Comparison of ENCODE assay signal across 31 cellular contexts in genomic region chr21:15515908-15516307, GRCh38.
"Had no signal": no experiment of that assay in that cellular context is flagged by ENCODE, and none has a peak within 500 bp of the region (broad histone marks: within the 10 kb centered on the region; RNA-seq: fewer than 3 reads in every experiment).

No MANE protein-coding gene starts in this region.

- H3K27ac ChIP-seq: ascending aorta, brain microvascular endothelial cell, epithelial cell of prostate, esophagus squamous epithelium had no signal

- DNase-seq: activated CD4-positive, alpha-beta memory T cell treated with anti-CD3 and anti-CD28 coated beads, Interleukin-2, amount 10 ng/mL, durations not matched to agents 7 days and 5 days; activated CD4-positive, alpha-beta T cell treated with anti-CD3 and anti-CD28 coated beads for 36 hours; activated CD4-positive, alpha-beta T cell treated with anti-CD3 and anti-CD28 coated beads, Interleukin-2, amount 10 ng/mL, durations not matched to agents 7 days and 5 days; activated CD4-positive, alpha-beta T cell treated with anti-CD3 and anti-CD28 coated beads, Interleukin-2, amount 50 U/mL, for 4 hours; activated CD4-positive, CD25-positive, alpha-beta regulatory T cell; activated CD4-positive, CD25-positive, alpha-beta regulatory T cell treated with anti-CD3 and anti-CD28 coated beads, Interleukin-2, amount 50 U/mL, for 72 hours; activated CD8-positive, alpha-beta memory T cell treated with anti-CD3 and anti-CD28 coated beads, Interleukin-2, amount 50 U/mL, for 48 hours; activated gamma-delta T cell; activated naive CD4-positive, alpha-beta T cell; activated naive CD4-positive, alpha-beta T cell treated with anti-CD3 and anti-CD28 coated beads, Interleukin-2, amount 10 ng/mL, durations not matched to agents 7 days and 5 days; activated naive CD8-positive, alpha-beta T cell treated with anti-CD3 and anti-CD28 coated beads, Interleukin-2, amount 10 ng/mL, durations not matched to agents 7 days and 5 days; activated T-cell treated with anti-CD3 and anti-CD28 coated beads for 4 hours; activated T-cell treated with anti-CD3 and anti-CD28 coated beads, Interleukin-2, amount 50 U/mL, for 24 hours; activated T-cell treated with anti-CD3 and anti-CD28 coated beads, Interleukin-2, amount 50 U/mL, for 72 hours; brain microvascular endothelial cell; cortex of kidney; dermis blood vessel endothelial cell; effector CD4-positive, alpha-beta T cell; effector memory CD8-positive, alpha-beta T cell; esophagus squamous epithelium; foreskin fibroblast; head of caudate nucleus; T-cell; T-helper 17 cell; T1000 had no signal

- FAIRE-seq: bronchial epithelial cell, endothelial cell of umbilical vein, frontal cortex had no signal

- ATAC-seq: activated CD4-positive, alpha-beta T cell treated with anti-CD3 and anti-CD28 coated beads for 36 hours; activated naive CD4-positive, alpha-beta T cell treated with anti-CD3 and anti-CD28 coated beads, Interleukin-2, amount 50 U/mL, for 72 hours; activated T-cell treated with anti-CD3 and anti-CD28 coated beads, Interleukin-2, amount 50 U/mL, for 72 hours; effector memory CD8-positive, alpha-beta T cell; T-cell; T-helper 17 cell had no signal

- H3K36me3 ChIP-seq: ascending aorta, brain microvascular endothelial cell, esophagus squamous epithelium had no signal

- H3K4me3 ChIP-seq: ascending aorta, esophagus squamous epithelium had no signal

- H3K27me3 ChIP-seq: ascending aorta, brain microvascular endothelial cell, esophagus squamous epithelium had no signal

- H3K4me1 ChIP-seq: ascending aorta, esophagus squamous epithelium had no signal

- H3K9me3 ChIP-seq: ascending aorta, esophagus squamous epithelium had no signal
